30 cellular contexts compared by ENCODE assay signal in the genomic region with DNA sequence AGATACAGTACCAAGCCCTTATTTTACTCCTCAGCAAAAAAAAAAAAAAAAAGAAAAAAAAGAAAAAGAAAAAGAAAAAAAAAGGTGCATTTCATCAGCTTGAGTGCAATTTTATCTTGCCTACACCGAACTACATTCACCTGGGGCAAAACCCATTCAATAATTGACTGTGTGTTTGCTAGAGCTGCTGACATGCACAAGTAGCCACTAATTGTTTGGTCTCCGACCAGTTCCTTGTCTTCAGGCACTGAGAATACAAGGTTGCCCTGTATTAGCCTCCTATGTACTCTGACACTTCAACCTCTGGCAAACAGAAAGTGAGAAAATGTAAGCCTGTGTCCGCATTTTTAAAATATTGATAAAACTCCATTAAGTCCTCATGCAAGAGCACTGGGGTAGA.
"Had no signal": no experiment of that assay in that cellular context is flagged by ENCODE, and none has a peak within 500 bp of the region (broad histone marks: within the 10 kb centered on the region; RNA-seq: fewer than 3 reads in every experiment).

No MANE protein-coding gene starts in this region.

- H3K27ac ChIP-seq: RWPE1 had no signal

- DNase-seq: activated CD4-positive, alpha-beta T cell treated with anti-CD3 and anti-CD28 coated beads, Interleukin-2, amount 10 ng/mL, durations not matched to agents 24 days and 14 days; activated CD4-positive, alpha-beta T cell treated with anti-CD3 and anti-CD28 coated beads, Interleukin-2, amount 50 U/mL, for 4 hours; activated CD8-positive, alpha-beta T cell treated with anti-CD3 and anti-CD28 coated beads for 36 hours; activated effector memory CD4-positive, alpha-beta T cell treated with anti-CD3 and anti-CD28 coated beads, Interleukin-2, amount 50 U/mL, for 16 hours; activated naive CD4-positive, alpha-beta T cell treated with Interleukin-2 at 50 U/mL for 16 hours; activated naive CD8-positive, alpha-beta T cell treated with anti-CD3 and anti-CD28 coated beads, Interleukin-2, amount 50 U/mL, for 24 hours; activated T-cell treated with anti-CD3 and anti-CD28 coated beads, Interleukin-2, amount 50 U/mL, for 1 hour; activated T-cell treated with anti-CD3 and anti-CD28 coated beads, Interleukin-2, amount 50 U/mL, for 72 hours; anterior cingulate cortex; central memory CD4-positive, alpha-beta T cell; KG1; MM.1S; MV-4-11; NCI-H1092; NCI-H1436 treated with DMSO at 0.1 percent for 48 hours; NCI-H1694 treated with DMSO at 0.1 percent for 48 hours; NCI-H2029 treated with DMSO at 0.1 percent for 48 hours; NCI-H2107; NCI-H345; NCI-H524 treated with DMSO at 0.1 percent for 48 hours; NCI-H748 treated with DMSO at 0.1 percent for 48 hours; PC-3; SIG-M5; SW 1271; T-helper 1 cell; T1000 had no signal

- ATAC-seq: activated CD8-positive, alpha-beta T cell treated with anti-CD3 and anti-CD28 coated beads for 36 hours; activated naive CD4-positive, alpha-beta T cell treated with anti-CD3 and anti-CD28 coated beads, Interleukin-2, amount 50 U/mL, for 72 hours; activated naive CD8-positive, alpha-beta T cell treated with anti-CD3 and anti-CD28 coated beads, Interleukin-2, amount 50 U/mL, for 24 hours; activated T-cell treated with anti-CD3 and anti-CD28 coated beads, Interleukin-2, amount 50 U/mL, for 72 hours; activated T-helper 17 cell treated with anti-CD3 and anti-CD28 coated beads, Interleukin-2, amount 50 U/mL, for 72 hours; PC-3; Right ventricle myocardium inferior had no signal
